Comparison of ENCODE assay signal across 21 cellular contexts in the genomic region with DNA sequence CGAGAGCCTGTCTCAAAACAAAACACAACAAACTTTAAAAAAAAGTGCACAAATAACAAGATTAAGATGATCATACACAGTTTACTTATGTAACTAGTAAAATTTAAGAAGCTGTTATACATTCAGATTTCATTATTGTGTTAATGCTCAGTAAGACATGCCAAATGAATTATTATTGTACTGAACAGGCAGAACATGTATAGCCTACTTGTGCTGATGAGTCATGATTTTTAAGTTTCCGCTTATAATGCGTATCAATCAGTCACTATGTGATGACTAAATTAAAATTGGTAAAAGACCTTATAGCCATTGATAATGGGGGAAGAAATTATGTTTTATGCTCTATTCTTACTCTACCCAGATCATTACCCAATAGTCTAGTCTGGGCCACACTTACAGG.
"Had no signal": no experiment of that assay in that cellular context is flagged by ENCODE, and none has a peak within 500 bp of the region (broad histone marks: within the 10 kb centered on the region; RNA-seq: fewer than 3 reads in every experiment).

No MANE protein-coding gene starts in this region.

- H3K36me3 Mint-ChIP-seq: mesothelial cell of epicardium, type B pancreatic cell had no signal

- H3K27me3 Mint-ChIP-seq: progenitor cell of endocrine pancreas, type B pancreatic cell had no signal

- H3K36me3 ChIP-seq: heart left ventricle, pancreas, stomach had no signal

- H3K27ac ChIP-seq: dorsolateral prefrontal cortex, epithelial cell of prostate, heart left ventricle, pancreas, stomach had no signal

- H3K9me3 ChIP-seq: heart left ventricle, pancreas, stomach had no signal

- ATAC-seq: heart left ventricle, pancreas, right cardiac atrium had no signal

- H3K4me3 Mint-ChIP-seq: mesothelial cell of epicardium, nephron, type B pancreatic cell had no signal

- H3K4me3 ChIP-seq: dorsolateral prefrontal cortex, heart left ventricle, pancreas, stomach had no signal

- FAIRE-seq: frontal cortex, pancreas, small intestine, urothelium cell line had no signal

- H3K27me3 ChIP-seq: pancreas, stomach had no signal

- H3K9me3 Mint-ChIP-seq: mesothelial cell of epicardium, nephron, type B pancreatic cell had no signal

- H3K4me1 ChIP-seq: heart left ventricle, pancreas, stomach had no signal

- DNase-seq: cortex of kidney; dorsolateral prefrontal cortex; effector CD8-positive, alpha-beta T cell; heart left ventricle; hippocampal formation; kidney glomerular epithelial cell; occipital lobe; pancreas; right cardiac atrium; small intestine; stimulated activated CD4-positive, alpha-beta T cell treated with anti-CD3 and anti-CD28 coated beads, Interleukin-12 subunit alpha, Interleukin-12 subunit beta, amount 100 ng/mL, for 4 hours; stimulated activated naive CD4-positive, alpha-beta T cell; stomach; substantia nigra had no signal

- H3K27ac Mint-ChIP-seq: mesothelial cell of epicardium, nephron, progenitor cell of endocrine pancreas, type B pancreatic cell had no signal
